7 cellular contexts compared by ENCODE assay signal in genomic region chr4:128387600-128388351, GRCh38.
A peak's percentile ranks its signal among the peaks of the same experiment; 100 is the strongest.
DNase-seq lines count a peak whose midpoint lies in the region; ATAC-seq, FAIRE-seq and TF ChIP-seq lines count a peak whose summit lies in the region.

No MANE protein-coding gene starts in this region.

- FAIRE-seq in kidney (lab: Jason Lieb, UNC): no peak

- H3K4me3 ChIP-seq in HEK293 (ENCODE audit: low read depth, low read length) (no peak overlapping the region), adrenal gland (no peak overlapping the region), kidney (ENCODE audit: low read length in 2 of 2) (no peak overlapping the region), subcutaneous abdominal adipose tissue (ENCODE audit: low read depth in 1 of 5, low read length in 5 of 5) (no peak overlapping the region)

- no peaks in the 10 kb centered on the region for H3K36me3 Mint-ChIP-seq in glutamatergic neuron (ENCODE audit: unreplicated experiment)

- H3K36me3 ChIP-seq in HEK293 (ENCODE audit: control insufficient read depth in 2 of 2, insufficient read depth in 1 of 2, low read length in 2 of 2) (no peaks in the 10 kb centered on the region), adrenal gland (replicated peaks in 1 of 2) (no peaks in the 10 kb centered on the region), kidney (ENCODE audit: control insufficient read depth in 1 of 2, insufficient read depth in 2 of 2, low read length in 2 of 2) (no peaks in the 10 kb centered on the region), subcutaneous abdominal adipose tissue (ENCODE audit: control insufficient read depth in 5 of 5, insufficient read depth in 5 of 5, low read length in 5 of 5) (no peaks in the 10 kb centered on the region)

- 80 to 87% (median 82%) methylated on average over 2 of the region's 2 CpGs for WGBS in adrenal gland, 4 donors

- no peak for DNase-seq in adrenal gland
- DNase-seq in kidney: no peak
- no peak for DNase-seq in NCI-H524 treated with DMSO at 0.1 percent for 48 hours (lab: John Stamatoyannopoulos, UW)
- DNase-seq in glutamatergic neuron: no peak

- no peak overlapping the region for H3K4me3 Mint-ChIP-seq in glutamatergic neuron (ENCODE audit: unreplicated experiment)

- intact Hi-C loops in adrenal gland (cut with DNase I) (no loop called here), kidney (cut with DNase I) (no loop called here)

- POLR2A ChIA-PET in HEK293 (lab: Yijun Ruan, JAX): no interaction called here

- no peak overlapping the region for H3K9ac ChIP-seq in kidney (ENCODE audit: low read length in 2 of 2)
- H3K9ac ChIP-seq in subcutaneous abdominal adipose tissue (ENCODE audit: low read length in 5 of 5): peak overlapping the region in 1 of 5 donors; percentile 45

- TF ChIP-seq POLR2A in adrenal gland (IDR thresholded peaks at IDR 0.05): no peak

- no peak for ATAC-seq in HG02870 (IDR thresholded peaks at IDR 0.05; ENCODE audit: unreplicated experiment)

- H3K27ac ChIP-seq in HEK293 (ENCODE audit: extremely low read depth, low read depth, low read length) (peak overlapping the region; percentile 39; the same call in 1 of the 2 replicates), adrenal gland (peak overlapping the region in 4 of 5 donors; percentile 49 to 88 (median 86)), kidney (ENCODE audit: low read depth in 2 of 2, low read length in 2 of 2) (peak overlapping the region; percentile 82 to 85), subcutaneous abdominal adipose tissue (ENCODE audit: low read depth, low read length) (peak overlapping the region; percentile 92)

- H3K9me3 Mint-ChIP-seq in glutamatergic neuron (ENCODE audit: unreplicated experiment): no peaks in the 10 kb centered on the region

- CTCF ChIA-PET in HEK293 (lab: Yijun Ruan, JAX): interaction anchor here (0.5 to 0.6 kb wide), 2 partner anchors 36 to 196 kb away, joined by 3 read pairs; no protein-coding TSS in a partner anchor

- H3K9me3 ChIP-seq in HEK293 (ENCODE audit: control insufficient read depth, insufficient read depth, low read depth, low read length) (no peaks in the 10 kb centered on the region), adrenal gland (replicated peaks in 1 of 3) (no peaks in the 10 kb centered on the region), kidney (ENCODE audit: control insufficient read depth in 1 of 2, low read length in 2 of 2) (no peaks in the 10 kb centered on the region), subcutaneous abdominal adipose tissue (ENCODE audit: control insufficient read depth in 5 of 5, low read length in 5 of 5) (no peaks in the 10 kb centered on the region)

- peaks cover 6% of the 10 kb centered on the region for H3K4me1 Mint-ChIP-seq in glutamatergic neuron (ENCODE audit: low read depth, unreplicated experiment)

- H3K4me1 ChIP-seq in HEK293 (ENCODE audit: control insufficient read depth, insufficient read depth, low read length) (peaks cover 9% of the 10 kb centered on the region), adrenal gland (replicated peaks in 1 of 2) (peaks cover 30 to 47% of the 10 kb centered on the region in 2 donors), kidney (ENCODE audit: control insufficient read depth in 1 of 2, insufficient read depth in 1 of 2, low read depth in 1 of 2, low read length in 2 of 2) (peaks cover 10 to 14% of the 10 kb centered on the region in 2 donors), subcutaneous abdominal adipose tissue (ENCODE audit: control insufficient read depth in 5 of 5, insufficient read depth in 5 of 5, low read length in 5 of 5) (peaks cover 3 to 43% (median 35%) of the 10 kb centered on the region in 5 donors)

- H3K27ac Mint-ChIP-seq in glutamatergic neuron (ENCODE audit: unreplicated experiment): no peak overlapping the region

- H3K27me3 Mint-ChIP-seq in glutamatergic neuron (ENCODE audit: unreplicated experiment): peaks cover 4% of the 10 kb centered on the region

- H3K27me3 ChIP-seq in adrenal gland: no peaks in the 10 kb centered on the region
- H3K27me3 ChIP-seq in subcutaneous abdominal adipose tissue (ENCODE audit: control insufficient read depth in 5 of 5, insufficient read depth in 4 of 5, low read length in 5 of 5): no peaks in the 10 kb centered on the region

- TF ChIP-seq CTCF in HEK293 (tag by site-specific recombination; IDR thresholded peaks at IDR 0.05) (no peak), adrenal gland (IDR thresholded peaks at IDR 0.05) (no peak), kidney (IDR thresholded peaks at IDR 0.05; ENCODE audit: borderline replicate concordance, extremely low read depth, insufficient read depth) (no peak), glutamatergic neuron (IDR thresholded peaks at IDR 0.05; ENCODE audit: partially characterized antibody, unreplicated experiment) (no peak)

TF ChIP-seq in HEK293, 187 proteins besides CTCF, POLR2A, EP300 and RAD21 (continues in another document):
- TF ChIP-seq ZIC2 (tag by site-specific recombination; IDR thresholded peaks at IDR 0.05) (peak; percentile 16; the same call in 1 of the 2 replicates), PRDM10 (tag by site-specific recombination; IDR thresholded peaks at IDR 0.05) (peak; percentile 96), ZNF211 (tag by site-specific recombination; IDR thresholded peaks at IDR 0.05; ENCODE audit: low read depth) (no peak), GLI4 (tag by site-specific recombination; IDR thresholded peaks at IDR 0.05) (no peak), ZNF670 (tag by site-specific recombination; IDR thresholded peaks at IDR 0.05; ENCODE audit: low read depth) (no peak), ZNF555 (tag by site-specific recombination; conservative IDR thresholded peaks at IDR 0.05) (no peak), HOXA7 (CRISPR knock-in tag; IDR thresholded peaks at IDR 0.05; ENCODE audit: borderline replicate concordance) (no peak), SCRT2 (tag by site-specific recombination; IDR thresholded peaks at IDR 0.05) (peak; percentile 37; the same call in 1 of the 2 replicates), ZNF600 (tag by site-specific recombination; IDR thresholded peaks at IDR 0.05) (no peak), ZNF10 (tag by site-specific recombination; IDR thresholded peaks at IDR 0.05) (no peak), ZFP37 (tag by site-specific recombination; IDR thresholded peaks at IDR 0.05) (no peak), ZNF571 (tag by site-specific recombination; IDR thresholded peaks at IDR 0.05) (no peak), SP7 (tag by site-specific recombination; IDR thresholded peaks at IDR 0.05) (peak; percentile 26; the same call in 1 of the 2 replicates), ZNF112 (tag by site-specific recombination; IDR thresholded peaks at IDR 0.05) (no peak), ZSCAN18 (tag by site-specific recombination; IDR thresholded peaks at IDR 0.05) (no peak), GLIS1 (tag by site-specific recombination; IDR thresholded peaks at IDR 0.05) (no peak), ZNF664 (tag by site-specific recombination; IDR thresholded peaks at IDR 0.05) (peak; percentile 66; the same call in 1 of the 2 replicates)

Comparison
In these comparisons a context has a peak if more than half of its experiments do, and no peak if none do; other contexts are left out.
1. H3K27ac ChIP-seq: peak in every context shown above with its lines; median percentile 92 in subcutaneous abdominal adipose tissue; 86 in adrenal gland; 84 in kidney; 39 in HEK293.